ENCODE assay signal across 8 cellular contexts in genomic region chr12:114684098-114684869, GRCh38. TPM values are rescaled to one million over a fixed set of nuclear protein-coding genes. Genes with fewer than 3 reads are reported as not detected.
DNase-seq lines count a peak whose midpoint lies in the region; ATAC-seq and TF ChIP-seq lines count a peak whose summit lies in the region.

Gene TBX3, minus strand, starts transcription at chr12:114684175. Its CDS starts 975 bp downstream, at chr12:114683200.

- H3K27me3 ChIP-seq in WERI-Rb-1 (ENCODE audit: insufficient read depth, low read depth, severe bottlenecking) (peaks cover 41% of the 10 kb centered on the region), kidney epithelial cell (ENCODE audit: control insufficient read depth, insufficient read depth, low read length) (peaks cover 34% of the 10 kb centered on the region)

- DNase-seq in GM12865 (ENCODE audit: low read depth) (peak; percentile 87), NCI-H146 treated with DMSO at 0.1 percent for 48 hours (lab: John Stamatoyannopoulos, UW; ENCODE audit: unreplicated experiment) (peak; percentile 9), WERI-Rb-1 (peak; percentile 89), cortex of kidney (lab: John Stamatoyannopoulos, UW) (peak; percentile 22), kidney epithelial cell (ENCODE audit: low read depth) (peak; percentile 93), smooth muscle cell of the brain vasculature (ENCODE audit: low read depth, low spot score) (peak; percentile 93), cerebellar nuclear complex (lab: John Stamatoyannopoulos, UW) (no peak)

- TF ChIP-seq CTCF in GM12865 (IDR thresholded peaks at IDR 0.05; ENCODE audit: insufficient read depth, low read depth, low read length, missing control alignments) (peak; percentile 24), WERI-Rb-1 (IDR thresholded peaks at IDR 0.05; ENCODE audit: low read depth, low read length) (peak; percentile 23; the same call in 1 of the 2 replicates), kidney epithelial cell (IDR thresholded peaks at IDR 0.05; ENCODE audit: insufficient read depth, low read length, poor library complexity, severe bottlenecking) (peak; percentile 65)

- H3K36me3 ChIP-seq in WERI-Rb-1 (no peaks in the 10 kb centered on the region), kidney epithelial cell (ENCODE audit: control insufficient read depth, insufficient read depth, low read length) (no peaks in the 10 kb centered on the region)

- no peak for ATAC-seq in GM18861 (IDR thresholded peaks at IDR 0.05; ENCODE audit: unreplicated experiment)

- peak within 1 kb of the TSS; percentile 76 for H3K27ac ChIP-seq in WERI-Rb-1

- H3K4me3 ChIP-seq in GM12865 (ENCODE audit: low read depth, low read length) (peak within 1 kb of the TSS; percentile 41), WERI-Rb-1 (ENCODE audit: low read depth, low read length) (peak within 1 kb of the TSS; percentile 56), kidney epithelial cell (ENCODE audit: low read depth, low read length) (peak within 1 kb of the TSS; percentile 69)

- H3K9me3 ChIP-seq in WERI-Rb-1 (ENCODE audit: severe bottlenecking) = peaks cover 3% of the 10 kb centered on the region

RNA-seq across cellular contexts. Expression of gene TBX3, which starts in this region (rescaled TPM):
- total RNA-seq in kidney epithelial cell = 12.2 and 12.7 TPM in 2 replicates

Comparison
In these comparisons a context has a peak if more than half of its experiments do, and no peak if none do; other contexts are left out.
1. DNase-seq: peak in GM12865 (single experiment), NCI-H146 treated with DMSO at 0.1 percent for 48 hours (single experiment), WERI-Rb-1 (single experiment), cortex of kidney (single experiment), kidney epithelial cell (single experiment) and smooth muscle cell of the brain vasculature (single experiment); none in cerebellar nuclear complex (0 of 2).
2. Peak in every context shown above with its lines, with median percentiles within 50 percentile points of each other: H3K4me3 ChIP-seq and CTCF ChIP-seq.